In the genomic region with DNA sequence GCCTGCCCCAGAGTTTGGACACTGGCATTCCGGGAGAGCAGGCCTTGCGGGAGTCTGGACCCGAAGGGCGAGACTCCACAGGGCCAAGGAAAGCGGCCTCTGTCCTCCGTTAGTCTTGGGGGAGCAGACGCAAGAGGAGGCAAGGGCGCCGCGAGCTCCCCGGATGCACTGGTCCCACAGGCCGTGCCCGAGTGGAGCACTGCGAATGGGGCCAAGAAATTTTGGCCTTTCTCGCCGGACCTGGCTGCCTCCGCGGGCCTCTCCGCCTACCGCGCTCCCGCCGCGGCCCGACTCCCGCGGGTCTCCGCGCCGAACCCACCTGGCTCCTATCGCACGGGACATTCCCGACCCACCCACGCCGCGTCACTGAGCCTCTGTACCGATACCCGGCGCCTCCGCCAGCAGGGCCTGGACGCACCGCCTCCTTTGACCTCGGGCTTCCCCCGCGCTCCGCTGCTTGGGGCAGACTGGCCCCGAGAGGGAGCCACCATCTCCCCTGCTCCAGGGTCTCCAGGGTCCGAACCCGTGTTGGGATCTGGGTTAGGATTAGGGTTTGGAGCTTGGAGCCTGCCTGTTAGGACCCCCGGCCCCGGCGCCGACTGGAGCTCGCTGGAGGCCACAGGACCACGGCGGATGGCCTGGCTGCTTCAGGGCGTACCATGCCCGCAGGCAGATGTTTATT, we compare ENCODE assay signal across 8 cellular contexts. TPM values are rescaled to one million over a fixed set of nuclear protein-coding genes. Genes with fewer than 3 reads are reported as not detected.
A peak's percentile ranks its signal among the peaks of the same experiment; 100 is the strongest.
DNase-seq lines count a peak whose midpoint lies in the region; ATAC-seq and TF ChIP-seq lines count a peak whose summit lies in the region.
"Had no signal": no experiment of that assay in that cellular context is flagged by ENCODE, and none has a peak within 500 bp of the region (broad histone marks: within the 10 kb centered on the region; RNA-seq: fewer than 3 reads in every experiment).

No MANE protein-coding gene starts in this region.

- H3K27ac Mint-ChIP-seq in stimulated activated memory B cell treated with anti-CD40 and anti-IgM and Interleukin-4, amounts not matched to agents 10 μg/mL and 1 μg/mL and 100 μg/mL, for 72 hours: no peak overlapping the region
- H3K27ac Mint-ChIP-seq in activated T-helper 2 cell treated with anti-CD3 and anti-CD28 coated beads, Interferon-gamma antibody, Interleukin-2, Interleukin-4, amounts not matched to agents 10 μg/mL and 5 μg/mL and 100 μg/mL, durations not matched to agents 14 hours and 24 hours and 36 hours: no peak overlapping the region

- peaks cover 22% of the 10 kb centered on the region for H3K4me1 Mint-ChIP-seq in stimulated activated memory B cell treated with anti-CD40 and anti-IgM and Interleukin-4, amounts not matched to agents 10 μg/mL and 1 μg/mL and 100 μg/mL, for 72 hours
- peaks cover 6% of the 10 kb centered on the region for H3K4me1 Mint-ChIP-seq in activated T-helper 2 cell treated with anti-CD3 and anti-CD28 coated beads, Interferon-gamma antibody, Interleukin-2, Interleukin-4, amounts not matched to agents 10 μg/mL and 5 μg/mL and 100 μg/mL, durations not matched to agents 14 hours and 24 hours and 36 hours (ENCODE audit: low read depth)

- ATAC-seq in HG02852 (IDR thresholded peaks at IDR 0.05; ENCODE audit: unreplicated experiment): peak; percentile 55
- ATAC-seq in stimulated activated memory B cell treated with anti-CD40 and anti-IgM and Interleukin-4, amounts not matched to agents 10 μg/mL and 1 μg/mL and 100 μg/mL, for 72 hours: no peak
- ATAC-seq: left ventricle myocardium superior had no signal

- no peaks in the 10 kb centered on the region for H3K36me3 Mint-ChIP-seq in stimulated activated memory B cell treated with anti-CD40 and anti-IgM and Interleukin-4, amounts not matched to agents 10 μg/mL and 1 μg/mL and 100 μg/mL, for 72 hours
- H3K36me3 Mint-ChIP-seq in activated T-helper 2 cell treated with anti-CD3 and anti-CD28 coated beads, Interferon-gamma antibody, Interleukin-2, Interleukin-4, amounts not matched to agents 10 μg/mL and 5 μg/mL and 100 μg/mL, durations not matched to agents 14 hours and 24 hours and 36 hours (ENCODE audit: low read depth): no peaks in the 10 kb centered on the region

- intact Hi-C loops in activated T-helper 2 cell treated with anti-CD3 and anti-CD28 coated beads, Interferon-gamma antibody, Interleukin-2, Interleukin-4, amounts not matched to agents 10 μg/mL and 5 μg/mL and 100 μg/mL, durations not matched to agents 14 hours and 24 hours and 36 hours (cut with micrococcal nuclease): loop anchor here (10.0 kb wide), 1 partner anchor 710 kb away; a partner anchor contains a TSS

- H3K27me3 Mint-ChIP-seq in stimulated activated memory B cell treated with anti-CD40 and anti-IgM and Interleukin-4, amounts not matched to agents 10 μg/mL and 1 μg/mL and 100 μg/mL, for 72 hours: peaks cover 74% of the 10 kb centered on the region
- peaks cover 87% of the 10 kb centered on the region for H3K27me3 Mint-ChIP-seq in activated T-helper 2 cell treated with anti-CD3 and anti-CD28 coated beads, Interferon-gamma antibody, Interleukin-2, Interleukin-4, amounts not matched to agents 10 μg/mL and 5 μg/mL and 100 μg/mL, durations not matched to agents 14 hours and 24 hours and 36 hours (ENCODE audit: low read depth)

- no peaks in the 10 kb centered on the region for H3K9me3 Mint-ChIP-seq in stimulated activated memory B cell treated with anti-CD40 and anti-IgM and Interleukin-4, amounts not matched to agents 10 μg/mL and 1 μg/mL and 100 μg/mL, for 72 hours
- no peaks in the 10 kb centered on the region for H3K9me3 Mint-ChIP-seq in activated T-helper 2 cell treated with anti-CD3 and anti-CD28 coated beads, Interferon-gamma antibody, Interleukin-2, Interleukin-4, amounts not matched to agents 10 μg/mL and 5 μg/mL and 100 μg/mL, durations not matched to agents 14 hours and 24 hours and 36 hours

- TF ChIP-seq CTCF in brain microvascular endothelial cell (IDR thresholded peaks at IDR 0.05; ENCODE audit: low read depth, low read length, missing control alignments): peak; percentile 27

- DNase-seq in brain microvascular endothelial cell: no peak
- no peak for DNase-seq in stimulated activated naive CD4-positive, alpha-beta T cell treated with Interleukin-2 at 50 U/mL for 16 hours (lab: John Stamatoyannopoulos, UW)
- DNase-seq in NOMO-1 treated with DMSO at 0.1 percent for 48 hours (lab: John Stamatoyannopoulos, UW; ENCODE audit: unreplicated experiment): no peak
- DNase-seq in activated T-helper 2 cell treated with anti-CD3 and anti-CD28 coated beads, Interferon-gamma antibody, Interleukin-2, Interleukin-4, amounts not matched to agents 10 μg/mL and 5 μg/mL and 100 μg/mL, durations not matched to agents 14 hours and 24 hours and 36 hours (ENCODE audit: low spot score): no peak
- DNase-seq: left ventricle myocardium superior had no signal

- H3K27me3 ChIP-seq in brain microvascular endothelial cell (replicated peaks): peaks cover 59% of the 10 kb centered on the region

- H3K27ac ChIP-seq in brain microvascular endothelial cell: no peak overlapping the region

- in situ Hi-C loops in brain microvascular endothelial cell (cut with HindIII; ENCODE audit: low pct_ligation_motif_present, low sequenced_read_pairs): no loop called here

- H3K4me3 Mint-ChIP-seq in stimulated activated memory B cell treated with anti-CD40 and anti-IgM and Interleukin-4, amounts not matched to agents 10 μg/mL and 1 μg/mL and 100 μg/mL, for 72 hours: peak overlapping the region; percentile 38
- H3K4me3 Mint-ChIP-seq in activated T-helper 2 cell treated with anti-CD3 and anti-CD28 coated beads, Interferon-gamma antibody, Interleukin-2, Interleukin-4, amounts not matched to agents 10 μg/mL and 5 μg/mL and 100 μg/mL, durations not matched to agents 14 hours and 24 hours and 36 hours (ENCODE audit: low read depth): no peak overlapping the region

- no peaks in the 10 kb centered on the region for H3K36me3 ChIP-seq in brain microvascular endothelial cell (replicated peaks)

- peak; percentile 47 for TF ChIP-seq POLR2A in GM19099 (IDR thresholded peaks at IDR 0.05; ENCODE audit: extremely low read depth, insufficient read length, low read depth)

- peak overlapping the region; percentile 6 for H3K4me3 ChIP-seq in brain microvascular endothelial cell (ENCODE audit: low read depth, low read length)

RNA-seq across cellular contexts. Expression of a gene that starts 11.8 kb away (rescaled TPM):
- not detected in 2 replicates for total RNA-seq in activated T-helper 2 cell treated with anti-CD3 and anti-CD28 coated beads, Interferon-gamma antibody, Interleukin-2, Interleukin-4, amounts not matched to agents 10 μg/mL and 5 μg/mL and 100 μg/mL, durations not matched to agents 14 hours and 24 hours and 36 hours

RNA-seq across cellular contexts. Expression of a gene that starts 15.5 kb away (rescaled TPM):
- 46.5 and 46.9 TPM in 2 replicates for total RNA-seq in activated T-helper 2 cell treated with anti-CD3 and anti-CD28 coated beads, Interferon-gamma antibody, Interleukin-2, Interleukin-4, amounts not matched to agents 10 μg/mL and 5 μg/mL and 100 μg/mL, durations not matched to agents 14 hours and 24 hours and 36 hours
